ENCODE assay signal across 12 cellular contexts in the genomic region with DNA sequence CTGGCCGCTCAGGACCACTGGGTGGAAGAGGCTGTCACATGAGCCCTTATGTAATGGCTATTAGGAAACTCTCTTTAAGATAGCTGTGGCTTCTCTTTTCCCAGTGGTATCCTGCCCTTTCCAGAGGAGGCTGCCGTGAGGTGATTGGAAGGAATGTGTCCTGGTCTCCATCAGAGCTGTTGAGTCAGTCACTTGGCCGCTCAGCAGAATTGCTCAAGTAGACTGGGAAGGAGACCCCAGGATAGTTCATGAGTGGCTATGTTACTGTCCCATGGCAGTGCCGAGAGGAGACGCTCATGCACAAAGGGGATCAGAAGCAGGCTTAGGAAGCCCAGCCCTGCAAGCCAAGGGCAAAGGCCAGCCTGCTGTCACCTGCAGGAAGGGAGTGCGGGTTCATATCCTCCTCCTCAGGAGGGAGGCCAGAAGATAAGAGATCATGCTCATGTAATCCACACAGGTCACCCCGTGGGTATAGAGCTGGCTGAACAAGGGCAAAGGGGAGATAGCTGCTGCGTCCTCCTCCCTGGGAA.
DNase-seq lines count a peak whose midpoint lies in the region; ATAC-seq and TF ChIP-seq lines count a peak whose summit lies in the region.
"Had no signal": no experiment of that assay in that cellular context is flagged by ENCODE, and none has a peak within 500 bp of the region (broad histone marks: within the 10 kb centered on the region; RNA-seq: fewer than 3 reads in every experiment).

No MANE protein-coding gene starts in this region.

- no peaks in the 10 kb centered on the region for H3K9me3 ChIP-seq in aorta (ENCODE audit: control insufficient read depth, low read length)
- no peaks in the 10 kb centered on the region for H3K9me3 ChIP-seq in Karpas-422 (ENCODE audit: low read length)
- H3K9me3 ChIP-seq: SJCRH30 had no signal

- H2AFZ ChIP-seq in Karpas-422 (ENCODE audit: low read length), result no peak overlapping the region

- H2BK5ac ChIP-seq in mesendoderm (ENCODE audit: low read length), result no peak overlapping the region

- no peak overlapping the region for H3K23ac ChIP-seq in mesendoderm (ENCODE audit: low read length)

- H4K20me1 ChIP-seq in Karpas-422 (ENCODE audit: insufficient read depth, low read depth, low read length), result no peaks in the 10 kb centered on the region

- H3K4me3 ChIP-seq in cardiac fibroblast (replicated peaks in 1 of 2; ENCODE audit: low read depth in 2 of 2, low read length in 2 of 2), result no peak overlapping the region
- H3K4me3 ChIP-seq in mesendoderm (ENCODE audit: low read length), result no peak overlapping the region
- H3K4me3 ChIP-seq in aorta (ENCODE audit: low read length in 2 of 2), result no peak overlapping the region
- no peak overlapping the region for H3K4me3 ChIP-seq in Karpas-422 (ENCODE audit: low read length)
- H3K4me3 ChIP-seq: SJCRH30 had no signal

- H3K4me1 Mint-ChIP-seq in activated naive CD8-positive, alpha-beta T cell treated with anti-CD3 and anti-CD28 coated beads, Interleukin-2, amount 10 ng/mL, durations not matched to agents 7 days and 5 days, result peaks cover 11% of the 10 kb centered on the region
- peaks cover 4% of the 10 kb centered on the region for H3K4me1 Mint-ChIP-seq in activated naive CD8-positive, alpha-beta T cell treated with anti-CD3 and anti-CD28 coated beads, Interleukin-2, amount 50 U/mL, for 24 hours

- H3K56ac ChIP-seq in mesendoderm (ENCODE audit: low read length), result no peak overlapping the region

- H3K4ac ChIP-seq in mesendoderm (ENCODE audit: low read depth, low read length), result no peak overlapping the region

- H3K79me2 ChIP-seq in mesendoderm (ENCODE audit: control insufficient read depth, insufficient read depth, low read length) (no peaks in the 10 kb centered on the region), Karpas-422 (ENCODE audit: low read length) (no peaks in the 10 kb centered on the region)

- H3K79me1 ChIP-seq in mesendoderm (ENCODE audit: low read length), result no peaks in the 10 kb centered on the region

- no peak overlapping the region for H4K8ac ChIP-seq in mesendoderm (ENCODE audit: low read depth, low read length)

- H3K4me2 ChIP-seq in mesendoderm (ENCODE audit: low read length), result no peak overlapping the region
- H3K4me2 ChIP-seq in Karpas-422 (ENCODE audit: low read depth, low read length, poor library complexity, severe bottlenecking), result no peak overlapping the region

- ATAC-seq in activated naive CD8-positive, alpha-beta T cell treated with anti-CD3 and anti-CD28 coated beads, Interleukin-2, amount 10 ng/mL, durations not matched to agents 7 days and 5 days (ENCODE audit: low read depth), result no peak
- no peak for ATAC-seq in activated naive CD8-positive, alpha-beta T cell treated with anti-CD3 and anti-CD28 coated beads, Interleukin-2, amount 50 U/mL, for 24 hours
- peak; percentile 44 for ATAC-seq in aorta (ENCODE audit: low FRiP score)
- ATAC-seq in GM19467 (IDR thresholded peaks at IDR 0.05; ENCODE audit: unreplicated experiment), result no peak
- ATAC-seq in HG03108 (IDR thresholded peaks at IDR 0.05; ENCODE audit: unreplicated experiment), result no peak

- intact Hi-C loops in aorta (cut with DNase I), result no loop called here

- H2BK120ac ChIP-seq in mesendoderm (ENCODE audit: low read depth, low read length), result no peak overlapping the region

- H3K4me3 Mint-ChIP-seq in activated naive CD8-positive, alpha-beta T cell treated with anti-CD3 and anti-CD28 coated beads, Interleukin-2, amount 10 ng/mL, durations not matched to agents 7 days and 5 days, result no peak overlapping the region
- H3K4me3 Mint-ChIP-seq in activated naive CD8-positive, alpha-beta T cell treated with anti-CD3 and anti-CD28 coated beads, Interleukin-2, amount 50 U/mL, for 24 hours, result no peak overlapping the region

- no peak overlapping the region for H2AK5ac ChIP-seq in mesendoderm (ENCODE audit: low read length)

- H3K18ac ChIP-seq in mesendoderm (ENCODE audit: low read length), result peak overlapping the region; percentile 3

- H3K36me3 ChIP-seq in mesendoderm (ENCODE audit: control insufficient read depth, insufficient read depth, low read length) (no peaks in the 10 kb centered on the region), aorta (ENCODE audit: control insufficient read depth in 1 of 2, insufficient read depth in 2 of 2, low read length in 1 of 2) (no peaks in the 10 kb centered on the region), Karpas-422 (ENCODE audit: insufficient read depth, low read length) (no peaks in the 10 kb centered on the region)
- H3K36me3 ChIP-seq: SJCRH30 had no signal

- H3K4me1 ChIP-seq in mesendoderm (ENCODE audit: control insufficient read depth, low read depth, low read length), result peaks cover 17% of the 10 kb centered on the region
- no peaks in the 10 kb centered on the region for H3K4me1 ChIP-seq in aorta (ENCODE audit: control insufficient read depth in 1 of 2, insufficient read depth in 2 of 2, low read length in 2 of 2)
- H3K4me1 ChIP-seq in Karpas-422 (ENCODE audit: low read length), result peaks cover 3% of the 10 kb centered on the region; the same call in 1 of the 2 replicates
- H3K4me1 ChIP-seq: SJCRH30 had no signal

- H3K27ac ChIP-seq in mesendoderm (ENCODE audit: low read depth, low read length), result no peak overlapping the region
- H3K27ac ChIP-seq in aorta (ENCODE audit: low read depth in 1 of 2, low read length in 2 of 2), result no peak overlapping the region
- H3K27ac ChIP-seq in Karpas-422 (ENCODE audit: low read length), result no peak overlapping the region
- H3K27ac ChIP-seq: HL-60, SJCRH30 had no signal

- DNase-seq in activated naive CD8-positive, alpha-beta T cell treated with anti-CD3 and anti-CD28 coated beads, Interleukin-2, amount 10 ng/mL, durations not matched to agents 7 days and 5 days, result no peak
- no peak for DNase-seq in activated naive CD8-positive, alpha-beta T cell treated with anti-CD3 and anti-CD28 coated beads, Interleukin-2, amount 50 U/mL, for 24 hours
- DNase-seq in cardiac fibroblast (ENCODE audit: low read depth in 2 of 2) (peak; percentile 92 to 93), mesendoderm (peak; percentile 57), aorta (no peak), Karpas-422 (no peak)
- DNase-seq: kidney, NCI-H1930, SJCRH30 had no signal

- H3K9ac ChIP-seq in mesendoderm (ENCODE audit: low read length) (no peak overlapping the region), Karpas-422 (ENCODE audit: low read length) (no peak overlapping the region)

- no CpG with 5 or more reads among the region's 8 CpGs for WGBS in mesendoderm (ENCODE audit: extremely low coverage, insufficient coverage, low lambda C conversion rate)
- WGBS in aorta, 2 donors, result 80 to 84% methylated on average over 8 of the region's 8 CpGs

- no peak overlapping the region for H2BK15ac ChIP-seq in mesendoderm (replicated peaks; ENCODE audit: low read depth)

- no peak overlapping the region for H4K5ac ChIP-seq in mesendoderm (ENCODE audit: low read length)

- H3K9me3 Mint-ChIP-seq in activated naive CD8-positive, alpha-beta T cell treated with anti-CD3 and anti-CD28 coated beads, Interleukin-2, amount 10 ng/mL, durations not matched to agents 7 days and 5 days, result peaks cover 2% of the 10 kb centered on the region
- no peaks in the 10 kb centered on the region for H3K9me3 Mint-ChIP-seq in activated naive CD8-positive, alpha-beta T cell treated with anti-CD3 and anti-CD28 coated beads, Interleukin-2, amount 50 U/mL, for 24 hours

- peaks cover 5% of the 10 kb centered on the region for H3K36me3 Mint-ChIP-seq in activated naive CD8-positive, alpha-beta T cell treated with anti-CD3 and anti-CD28 coated beads, Interleukin-2, amount 10 ng/mL, durations not matched to agents 7 days and 5 days
- H3K36me3 Mint-ChIP-seq in activated naive CD8-positive, alpha-beta T cell treated with anti-CD3 and anti-CD28 coated beads, Interleukin-2, amount 50 U/mL, for 24 hours (ENCODE audit: low read depth), result no peaks in the 10 kb centered on the region

- H3K27me3 ChIP-seq in mesendoderm (ENCODE audit: insufficient read depth, low read length, poor library complexity) (no peaks in the 10 kb centered on the region), aorta (ENCODE audit: control insufficient read depth in 1 of 2, insufficient read depth in 2 of 2, low read length in 1 of 2) (no peaks in the 10 kb centered on the region), Karpas-422 (ENCODE audit: low read length) (no peaks in the 10 kb centered on the region)
- H3K27me3 ChIP-seq: SJCRH30 had no signal

- H3K27me3 Mint-ChIP-seq in activated naive CD8-positive, alpha-beta T cell treated with anti-CD3 and anti-CD28 coated beads, Interleukin-2, amount 10 ng/mL, durations not matched to agents 7 days and 5 days, result peaks cover 3% of the 10 kb centered on the region
- H3K27me3 Mint-ChIP-seq in activated naive CD8-positive, alpha-beta T cell treated with anti-CD3 and anti-CD28 coated beads, Interleukin-2, amount 50 U/mL, for 24 hours, result no peaks in the 10 kb centered on the region

- peak overlapping the region; percentile 38 for H3K27ac Mint-ChIP-seq in activated naive CD8-positive, alpha-beta T cell treated with anti-CD3 and anti-CD28 coated beads, Interleukin-2, amount 10 ng/mL, durations not matched to agents 7 days and 5 days
- H3K27ac Mint-ChIP-seq in activated naive CD8-positive, alpha-beta T cell treated with anti-CD3 and anti-CD28 coated beads, Interleukin-2, amount 50 U/mL, for 24 hours, result no peak overlapping the region

- TF ChIP-seq CTCF in cardiac fibroblast (IDR thresholded peaks at IDR 0.05; ENCODE audit: low read depth, low read length), result no peak

- POLR2A ChIA-PET in activated naive CD8-positive, alpha-beta T cell treated with anti-CD3 and anti-CD28 coated beads, Interleukin-2, amount 10 ng/mL, durations not matched to agents 7 days and 5 days (lab: Charles Lee), result no interaction called here

- H3K9me2 ChIP-seq in Karpas-422 (replicated peaks; ENCODE audit: insufficient read depth, low read length), result no peaks in the 10 kb centered on the region

Comparison
In these comparisons a context has a peak if more than half of its experiments do, and no peak if none do; other contexts are left out.
1. DNase-seq: peak in cardiac fibroblast (2 of 2) and mesendoderm (single experiment); none in activated naive CD8-positive, alpha-beta T cell treated with anti-CD3 and anti-CD28 coated beads, Interleukin-2, amount 10 ng/mL, durations not matched to agents 7 days and 5 days (single experiment), activated naive CD8-positive, alpha-beta T cell treated with anti-CD3 and anti-CD28 coated beads, Interleukin-2, amount 50 U/mL, for 24 hours (single experiment), aorta (0 of 2) and Karpas-422 (single experiment).